ENCODE assay signal across 1 cellular context in genomic region chr17:72571813-72572396, GRCh38.
TF ChIP-seq lines count a peak whose summit lies in the region.

No MANE protein-coding gene starts in this region.

TF ChIP-seq in HepG2, 621 proteins besides CTCF, POLR2A, EP300 and RAD21 (continued from another document):
- peak; percentile 50; the same call in 1 of the 2 replicates for TF ChIP-seq FOXK1 (CRISPR knock-in tag; IDR thresholded peaks at IDR 0.05; ENCODE audit: borderline replicate concordance, low read depth)
- no peak for TF ChIP-seq ZNF777 (CRISPR knock-in tag; IDR thresholded peaks at IDR 0.05)
- TF ChIP-seq TIGD3 (CRISPR knock-in tag; IDR thresholded peaks at IDR 0.05; ENCODE audit: borderline replicate concordance) = no peak
- TF ChIP-seq IRF2 (CRISPR knock-in tag; IDR thresholded peaks at IDR 0.05) = 0 out of 2 replicates have a peak, but pooled peaks have one; percentile 25
- TF ChIP-seq ZMYM3 (CRISPR knock-in tag; IDR thresholded peaks at IDR 0.05) = peak; percentile 65; the same call in 1 of the 2 replicates
- peak; percentile 73; the same call in 1 of the 2 replicates for TF ChIP-seq ZNF292 (CRISPR knock-in tag; IDR thresholded peaks at IDR 0.05; ENCODE audit: borderline replicate concordance, low read depth)
- TF ChIP-seq ZNF280D (CRISPR knock-in tag; IDR thresholded peaks at IDR 0.05) = no peak
- TF ChIP-seq FOSL1 (CRISPR knock-in tag; IDR thresholded peaks at IDR 0.05; ENCODE audit: borderline replicate concordance) = no peak
- TF ChIP-seq SRSF9 (IDR thresholded peaks at IDR 0.05; ENCODE audit: borderline replicate concordance, insufficient read depth, low read depth, low read length, poor library complexity, severe bottlenecking) = no peak
- peak; percentile 72; the same call in 1 of the 2 replicates for TF ChIP-seq NCOR1 (IDR thresholded peaks at IDR 0.05; ENCODE audit: borderline replicate concordance, low read length)
- no peak for TF ChIP-seq ATRX (CRISPR knock-in tag; IDR thresholded peaks at IDR 0.05; ENCODE audit: borderline replicate concordance)
- peak; percentile 89 for TF ChIP-seq NCOA2 (CRISPR knock-in tag; IDR thresholded peaks at IDR 0.05)
- TF ChIP-seq BCL6 (CRISPR knock-in tag; IDR thresholded peaks at IDR 0.05) = peak; percentile 70
- no peak for TF ChIP-seq ZNF343 (CRISPR knock-in tag; IDR thresholded peaks at IDR 0.05)
- TF ChIP-seq KDM6A (CRISPR knock-in tag; IDR thresholded peaks at IDR 0.05; ENCODE audit: low read depth) = 0 out of 2 replicates have a peak, but pooled peaks have one; percentile 29
- TF ChIP-seq ZHX2 (IDR thresholded peaks at IDR 0.05; ENCODE audit: low read depth) = no peak
- no peak for TF ChIP-seq ZHX2 (CRISPR knock-in tag; IDR thresholded peaks at IDR 0.05; ENCODE audit: borderline replicate concordance)
- 0 out of 2 replicates have a peak, but pooled peaks have one; percentile 62 for TF ChIP-seq ZNF337 (CRISPR knock-in tag; IDR thresholded peaks at IDR 0.05; ENCODE audit: borderline replicate concordance, low read depth)
- TF ChIP-seq THAP8 (CRISPR knock-in tag; IDR thresholded peaks at IDR 0.05; ENCODE audit: borderline replicate concordance) = no peak
- TF ChIP-seq NR2F2 (IDR thresholded peaks at IDR 0.05; ENCODE audit: borderline replicate concordance, low read depth) = peak; percentile 67; the same call in 1 of the 2 replicates
- TF ChIP-seq ZNF121 (CRISPR knock-in tag; IDR thresholded peaks at IDR 0.05) = no peak; the same call in 1 of the 2 replicates
- no peak for TF ChIP-seq RFXANK (CRISPR knock-in tag; IDR thresholded peaks at IDR 0.05)
- 0 out of 2 replicates have a peak, but pooled peaks have one; percentile 63 for TF ChIP-seq ZNF75D (CRISPR knock-in tag; IDR thresholded peaks at IDR 0.05; ENCODE audit: borderline replicate concordance)
- TF ChIP-seq NR2F1 (CRISPR knock-in tag; IDR thresholded peaks at IDR 0.05) = peak; percentile 29 to 61; a peak in 1 of 4 replicates
- 0 out of 2 replicates have a peak, but pooled peaks have one; percentile 82 for TF ChIP-seq ZNF615 (CRISPR knock-in tag; IDR thresholded peaks at IDR 0.05; ENCODE audit: borderline replicate concordance)
- TF ChIP-seq ZSCAN31 (CRISPR knock-in tag; IDR thresholded peaks at IDR 0.05; ENCODE audit: low read depth) = no peak
- TF ChIP-seq PHB2 (IDR thresholded peaks at IDR 0.05; ENCODE audit: partially characterized antibody) = no peak
- TF ChIP-seq ZC3H13 (CRISPR knock-in tag; IDR thresholded peaks at IDR 0.05) = no peak
